Comparison of ENCODE assay signal across 29 cellular contexts in genomic region chr13:27194209-27194608, GRCh38. TPM values are rescaled to one million over a fixed set of nuclear protein-coding genes. Genes with fewer than 3 reads are reported as not detected.
DNase-seq lines count a peak whose midpoint lies in the region; ATAC-seq and TF ChIP-seq lines count a peak whose summit lies in the region.
"Had no signal": no experiment of that assay in that cellular context is flagged by ENCODE, and none has a peak within 500 bp of the region (broad histone marks: within the 10 kb centered on the region; RNA-seq: fewer than 3 reads in every experiment).

No MANE protein-coding gene starts in this region.

- TF ChIP-seq RAD21 in HCT116 (IDR thresholded peaks at IDR 0.05; ENCODE audit: low read depth), result no peak

- 0 out of 4 replicates have a peak overlapping the region, but pooled peaks of 1 of the 2 experiments have one; percentile 5 for H3K4me3 ChIP-seq in HCT116 (replicated peaks in 1 of 2; ENCODE audit: low read depth in 1 of 2, low read length in 2 of 2)
- H3K4me3 ChIP-seq in PC-9, result no peak overlapping the region
- H3K4me3 ChIP-seq in epithelial cell of esophagus (ENCODE audit: low read length), result no peak overlapping the region
- no peak overlapping the region for H3K4me3 ChIP-seq in trophoblast cell (ENCODE audit: low read depth, low read length)
- H3K4me3 ChIP-seq: body of pancreas, dorsolateral prefrontal cortex, heart right ventricle, prostate gland, sigmoid colon had no signal

- no TSS peak for BruUV-seq in HCT116 (replicated peaks; lab: Mats Ljungman, UMichigan)
- no TSS peak for BruUV-seq in PC-9 (replicated peaks; lab: Mats Ljungman, UMichigan)

- peak overlapping the region; percentile 6 for H3K14ac ChIP-seq in trophoblast cell (ENCODE audit: low read length)

- H3K27ac ChIP-seq in HCT116 (ENCODE audit: low read depth, low read length) (peak overlapping the region; percentile 72), PC-9 (peak overlapping the region; percentile 63), trophoblast cell (ENCODE audit: low read depth, low read length) (no peak overlapping the region)
- H3K27ac ChIP-seq: body of pancreas, dorsolateral prefrontal cortex, epithelial cell of prostate, KMS-11, prostate gland, VCaP had no signal

- H4K12ac ChIP-seq in trophoblast cell (ENCODE audit: low read depth, low read length), result no peak overlapping the region

- intact Hi-C loops in HCT116 (cut with micrococcal nuclease) (no loop called here), PC-9 (cut with micrococcal nuclease; ENCODE audit: unreplicated experiment) (no loop called here)

- peaks cover 6% of the 10 kb centered on the region for H3K79me1 ChIP-seq in trophoblast cell (ENCODE audit: low read length)

- peak overlapping the region; percentile 32 for H4K91ac ChIP-seq in trophoblast cell (ENCODE audit: low read depth, low read length)

- no peaks in the 10 kb centered on the region for H3K9me3 ChIP-seq in HCT116 (ENCODE audit: control insufficient read depth in 1 of 2, insufficient read depth in 1 of 2, low read depth in 1 of 2, low read length in 2 of 2)
- H3K9me3 ChIP-seq in PC-9 (ENCODE audit: insufficient read depth, low read depth), result peaks cover 4% of the 10 kb centered on the region; the same call in 1 of the 2 replicates
- no peaks in the 10 kb centered on the region for H3K9me3 ChIP-seq in trophoblast cell (ENCODE audit: insufficient read depth, low read depth, low read length)
- H3K9me3 ChIP-seq: body of pancreas, prostate gland, sigmoid colon had no signal

- H4K8ac ChIP-seq in trophoblast cell (ENCODE audit: low read depth, low read length), result no peak overlapping the region

- H2BK12ac ChIP-seq in trophoblast cell (ENCODE audit: low read length), result peak overlapping the region; percentile 77

- H3K9ac ChIP-seq in HCT116 (ENCODE audit: low read length) (peak overlapping the region; percentile 45), trophoblast cell (ENCODE audit: low read length) (no peak overlapping the region)
- H3K9ac ChIP-seq: KMS-11 had no signal

- H2AK5ac ChIP-seq in trophoblast cell (ENCODE audit: low read length), result peak overlapping the region; percentile 71

- WGBS in trophoblast cell (ENCODE audit: extremely low coverage, insufficient coverage, insufficient read length), result no CpG with 5 or more reads among the region's 3 CpGs

- H3K36me3 ChIP-seq in HCT116 (ENCODE audit: control insufficient read depth in 1 of 2, insufficient read depth in 2 of 2, low read length in 2 of 2) (no peaks in the 10 kb centered on the region), PC-9 (ENCODE audit: low read depth) (no peaks in the 10 kb centered on the region), trophoblast cell (ENCODE audit: control insufficient read depth in 1 of 2, insufficient read depth in 2 of 2, low read length in 2 of 2) (no peaks in the 10 kb centered on the region)
- H3K36me3 ChIP-seq: heart right ventricle, prostate gland, sigmoid colon had no signal

- TF ChIP-seq CTCF in HCT116 (IDR thresholded peaks at IDR 0.05 in 2 of 3, conservative IDR thresholded peaks at IDR 0.05 in 1 of 3; ENCODE audit: borderline replicate concordance in 1 of 3, insufficient read depth in 1 of 3, low read depth in 2 of 3, low read length in 2 of 3), result no peak
- no peak for TF ChIP-seq CTCF in PC-9 (conservative IDR thresholded peaks at IDR 0.05)
- TF ChIP-seq CTCF in epithelial cell of esophagus (IDR thresholded peaks at IDR 0.05; ENCODE audit: insufficient read depth, low read depth, low read length, missing control alignments), result no peak

- no peaks in the 10 kb centered on the region for H3K27me3 ChIP-seq in HCT116 (ENCODE audit: insufficient read depth, low read length)
- no peaks in the 10 kb centered on the region for H3K27me3 ChIP-seq in PC-9 (ENCODE audit: insufficient read depth, low read depth)
- no peaks in the 10 kb centered on the region for H3K27me3 ChIP-seq in trophoblast cell (ENCODE audit: insufficient read depth, low read length)
- H3K27me3 ChIP-seq: body of pancreas, sigmoid colon had no signal

- H3K4me1 ChIP-seq in HCT116 (ENCODE audit: control insufficient read depth in 1 of 2, insufficient read depth in 2 of 2, low read length in 2 of 2) (peaks cover 24 to 43% of the 10 kb centered on the region in 2 experiments), PC-9 (replicated peaks; ENCODE audit: insufficient read depth) (peaks cover 33% of the 10 kb centered on the region), trophoblast cell (ENCODE audit: control insufficient read depth in 1 of 2, insufficient read depth in 2 of 2, low read length in 2 of 2) (peaks cover 3 to 8% of the 10 kb centered on the region in 2 experiments)
- H3K4me1 ChIP-seq: body of pancreas, prostate gland had no signal

- H3K4ac ChIP-seq in trophoblast cell (ENCODE audit: low read depth, low read length), result no peak overlapping the region

- H2AFZ ChIP-seq in HCT116 (ENCODE audit: low read depth, low read length, poor library complexity, severe bottlenecking), result peak overlapping the region; percentile 58
- no peak overlapping the region for H2AFZ ChIP-seq in PC-9
- H2AFZ ChIP-seq in trophoblast cell (ENCODE audit: insufficient read depth, low read length, poor library complexity), result peak overlapping the region; percentile 78

- H3K4me2 ChIP-seq in HCT116 (ENCODE audit: low read length), result peak overlapping the region; percentile 65
- H3K4me2 ChIP-seq in PC-9, result peak overlapping the region; percentile 62
- no peak overlapping the region for H3K4me2 ChIP-seq in trophoblast cell (ENCODE audit: low read length)
- H3K4me2 ChIP-seq: KMS-11 had no signal

- RAD21 ChIA-PET in HCT116 (lab: Charles Lee; ENCODE audit: low non-redundant PET in 1 of 2, low total read pairs in 2 of 2, uncharacterized antibody in 2 of 2, unreplicated experiment in 2 of 2), result no interaction called here

- no peak overlapping the region for H3K23ac ChIP-seq in trophoblast cell (ENCODE audit: low read length)

- no peak overlapping the region for H2BK5ac ChIP-seq in trophoblast cell (ENCODE audit: low read depth, low read length, poor library complexity)

- peaks cover 20% of the 10 kb centered on the region for H3F3A ChIP-seq in PC-9 (ENCODE audit: insufficient read depth, low read depth)

- CTCF ChIA-PET in HCT116 (lab: Charles Lee), result interaction anchor here (1.7 kb wide), 1 partner anchor 11 kb away, joined by 6 read pairs; no protein-coding TSS in a partner anchor
- CTCF ChIA-PET in PC-9 (lab: Charles Lee), result interaction anchor here (1.4 kb wide), 1 partner anchor 209 kb away, joined by 4 read pairs; no protein-coding TSS in a partner anchor

- POLR2A ChIA-PET in HCT116 (lab: Charles Lee), result interaction anchor here (1.3 to 3.4 kb wide), 4 partner anchors 10 to 57 kb away, joined by 4 to 11 read pairs (median 10); partner anchors contain the start of gene RPL21
- POLR2A ChIA-PET in PC-9 (lab: Charles Lee; ENCODE audit: unreplicated experiment), result interaction anchor here (0.7 kb wide), 1 partner anchor 141 kb away, joined by 7 read pairs; no protein-coding TSS in a partner anchor

- H4K20me1 ChIP-seq in HCT116 (ENCODE audit: insufficient read depth) (no peaks in the 10 kb centered on the region), PC-9 (ENCODE audit: insufficient read depth) (no peaks in the 10 kb centered on the region)

- H3K18ac ChIP-seq in trophoblast cell (ENCODE audit: low read length), result no peak overlapping the region

- H3K9me2 ChIP-seq in HCT116 (ENCODE audit: insufficient read depth) (no peaks in the 10 kb centered on the region), PC-9 (ENCODE audit: insufficient read depth) (no peaks in the 10 kb centered on the region)

- ATAC-seq in HCT116 (no peak), HG03354 (IDR thresholded peaks at IDR 0.05; ENCODE audit: poor library complexity, severe bottlenecking, unreplicated experiment) (no peak), GM18861 (IDR thresholded peaks at IDR 0.05; ENCODE audit: unreplicated experiment) (no peak)
- ATAC-seq: body of pancreas; left colon; stimulated activated naive B cell treated with anti-CD40 and anti-IgM and Interleukin-4, amounts not matched to agents 10 μg/mL and 1 μg/mL and 100 μg/mL, for 72 hours had no signal

- DNase-seq in HCT116 (ENCODE audit: low read depth, low spot score), result no peak
- no peak for DNase-seq in PC-9
- DNase-seq in epithelial cell of esophagus (ENCODE audit: low read depth), result peak; percentile 37
- DNase-seq in trophoblast cell, result peak in 1 of 2 donors; percentile 7
- DNase-seq in T1000 (lab: John Stamatoyannopoulos, UW), result no peak
- DNase-seq: activated CD4-positive, alpha-beta T cell treated with anti-CD3 and anti-CD28 coated beads for 4 hours; activated naive CD4-positive, alpha-beta T cell; activated T-cell treated with anti-CD3 and anti-CD28 coated beads, Interleukin-2, amount 50 U/mL, for 1 hour; body of pancreas; cerebellar nuclear complex; DND-41; dorsolateral prefrontal cortex; heart right ventricle; left colon; mesendoderm; NCI-H1436; NCI-H2081 treated with DMSO at 0.1 percent for 48 hours; NCI-H345; NCI-H748 treated with DMSO at 0.1 percent for 48 hours; nucleus accumbens; sigmoid colon; stimulated activated CD4-positive, alpha-beta T cell treated with anti-CD3 and anti-CD28 coated beads, Interleukin-4, amount 100 ng/mL, for 4 hours; stimulated activated naive B cell treated with anti-CD40 and anti-IgM and Interleukin-4, amounts not matched to agents 10 μg/mL and 1 μg/mL and 100 μg/mL, for 72 hours had no signal

- H3K79me2 ChIP-seq in HCT116 (ENCODE audit: insufficient read depth, low read length), result no peaks in the 10 kb centered on the region
- no peaks in the 10 kb centered on the region for H3K79me2 ChIP-seq in PC-9 (ENCODE audit: low read depth)
- no peaks in the 10 kb centered on the region for H3K79me2 ChIP-seq in trophoblast cell (ENCODE audit: control insufficient read depth, insufficient read depth, low read length, poor library complexity)

- peak overlapping the region; percentile 63 for H2BK120ac ChIP-seq in trophoblast cell (ENCODE audit: insufficient read depth, low read length, poor library complexity)

- no peak for TF ChIP-seq POLR2A in HCT116 (IDR thresholded peaks at IDR 0.05; ENCODE audit: borderline replicate concordance, extremely low read depth, insufficient read depth, insufficient read length)

TF ChIP-seq in HCT116, 20 proteins besides CTCF, POLR2A, EP300 and RAD21 (continues in another document):
- TF ChIP-seq, protein P1, sequence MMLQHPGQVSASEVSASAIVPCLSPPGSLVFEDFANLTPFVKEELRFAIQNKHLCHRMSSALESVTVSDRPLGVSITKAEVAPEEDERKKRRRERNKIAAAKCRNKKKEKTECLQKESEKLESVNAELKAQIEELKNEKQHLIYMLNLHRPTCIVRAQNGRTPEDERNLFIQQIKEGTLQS (IDR thresholded peaks at IDR 0.05), result no peak
- TF ChIP-seq ELF1 (IDR thresholded peaks at IDR 0.05; ENCODE audit: borderline replicate concordance, low read depth) (no peak), EGR1 (IDR thresholded peaks at IDR 0.05; ENCODE audit: low read depth) (no peak), SIN3A (IDR thresholded peaks at IDR 0.05; ENCODE audit: low read depth) (no peak)

RNA-seq across cellular contexts. Expression of gene USP12, which starts 22.6 kb away (rescaled TPM):
- total RNA-seq in HCT116 (2021; ENCODE audit: unreplicated experiment), result 28.3 TPM
- polyA plus RNA-seq in HCT116 (2012), result 7.8 and 11.1 TPM in 2 replicates
- 15.4 and 20.8 TPM in 2 replicates for total RNA-seq in PC-9 (2021)
- 27.7 and 29.0 TPM in 2 replicates for polyA plus RNA-seq in trophoblast cell (2013)

RNA-seq across cellular contexts. Expression of gene RPL21, which starts 57.1 kb away (rescaled TPM):
- total RNA-seq in HCT116 (2021; ENCODE audit: unreplicated experiment) (915 TPM), PC-9 (2021) (711 and 754 TPM in 2 replicates)
- polyA plus RNA-seq in HCT116 (2012), result 810 and 999 TPM in 2 replicates
- 1,957 and 1,968 TPM in 2 replicates for polyA plus RNA-seq in trophoblast cell (2013)
